Comparison of ENCODE assay signal across 8 cellular contexts in genomic region chr2:222613715-222614331, GRCh38. TPM values are rescaled to one million over a fixed set of nuclear protein-coding genes. Genes with fewer than 3 reads are reported as not detected.
DNase-seq lines count a peak whose midpoint lies in the region; ATAC-seq, FAIRE-seq and TF ChIP-seq lines count a peak whose summit lies in the region.

No MANE protein-coding gene starts in this region.

- no peak overlapping the region for H3K4me3 ChIP-seq in NB4 (ENCODE audit: low read depth, low read length)

- DNase-seq in AG08396 (ENCODE audit: low spot score) (peak; percentile 60), GM12892 (ENCODE audit: insufficient read length) (peak; percentile 27), NB4 (ENCODE audit: low read depth) (peak; percentile 68), fibroblast of the conjunctiva (ENCODE audit: low read depth) (peak; percentile 40), pons (ENCODE audit: low spot score) (peak; percentile 64), activated T-cell treated with anti-CD3 and anti-CD28 coated beads for 4 hours (no peak)

- ATAC-seq in HG02642 (IDR thresholded peaks at IDR 0.05; ENCODE audit: poor library complexity, unreplicated experiment): peak; percentile 91
- peak; percentile 91 for ATAC-seq in SK-N-SH treated with all-trans-retinoic acid at 6 μM for 48 hours

- peak; percentile 85 for FAIRE-seq in GM12892 (lab: Jason Lieb, UNC)

- TF ChIP-seq CTCF in NB4 (IDR thresholded peaks at IDR 0.05; ENCODE audit: low read depth, low read length): peak; percentile 80

- TF ChIP-seq POLR2A in GM12892 (IDR thresholded peaks at IDR 0.05; ENCODE audit: low read depth, low read length) (no peak), NB4 (IDR thresholded peaks at IDR 0.05; ENCODE audit: extremely low read depth, insufficient read length) (no peak)

TF ChIP-seq in SK-N-SH treated with all-trans-retinoic acid at 6 μM for 48 hours, 23 proteins besides CTCF, POLR2A, EP300 and RAD21:
- TF ChIP-seq ESRRG (CRISPR knock-in tag; IDR thresholded peaks at IDR 0.05) (no peak), ARNTL (CRISPR knock-in tag; IDR thresholded peaks at IDR 0.05; ENCODE audit: borderline replicate concordance, low read depth) (no peak), POU6F1 (CRISPR knock-in tag; IDR thresholded peaks at IDR 0.05; ENCODE audit: borderline replicate concordance, low read depth) (no peak), RARB (CRISPR knock-in tag; IDR thresholded peaks at IDR 0.05) (no peak), CREB5 (CRISPR knock-in tag; IDR thresholded peaks at IDR 0.05; ENCODE audit: low read depth) (no peak), TCF4 (CRISPR knock-in tag; IDR thresholded peaks at IDR 0.05; ENCODE audit: borderline replicate concordance) (no peak), SNAI2 (CRISPR knock-in tag; IDR thresholded peaks at IDR 0.05) (no peak), BACH2 (CRISPR knock-in tag; IDR thresholded peaks at IDR 0.05; ENCODE audit: borderline replicate concordance) (no peak)

RNA-seq across cellular contexts. Expression of gene FARSB, which starts 42.1 kb away (rescaled TPM):
- 54.8 TPM for polyA plus RNA-seq in GM12892 (2012; ENCODE audit: missing spikeins)

RNA-seq across cellular contexts. Expression of gene MOGAT1, which starts 57.6 kb away (rescaled TPM):
- not detected for polyA plus RNA-seq in GM12892 (2012; ENCODE audit: missing spikeins)
